Comparison of ENCODE assay signal across 25 cellular contexts in the genomic region with DNA sequence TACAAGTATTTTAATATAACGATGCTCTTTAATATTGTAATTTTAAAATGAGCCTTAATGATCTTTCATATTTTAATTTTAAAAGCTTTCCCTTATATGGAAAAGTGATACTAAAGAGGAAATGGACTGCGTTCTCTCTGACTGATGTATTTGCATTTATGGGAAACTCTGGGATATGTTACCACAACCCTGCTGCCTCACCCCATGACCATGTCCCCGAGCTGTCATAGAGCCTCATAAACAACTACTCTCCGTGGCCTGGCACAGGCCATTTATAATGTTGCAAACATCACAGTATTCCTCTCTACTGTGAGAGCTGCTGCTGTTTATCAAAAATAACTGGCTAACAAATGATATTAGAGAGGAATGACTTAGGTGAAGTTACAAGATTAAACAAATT.
"Had no signal": no experiment of that assay in that cellular context is flagged by ENCODE, and none has a peak within 500 bp of the region (broad histone marks: within the 10 kb centered on the region; RNA-seq: fewer than 3 reads in every experiment).

No MANE protein-coding gene starts in this region.

- DNase-seq: activated CD4-positive, alpha-beta T cell treated with anti-CD3 and anti-CD28 coated beads for 1 hour; activated CD4-positive, alpha-beta T cell treated with anti-CD3 and anti-CD28 coated beads, Interleukin-2, amount 50 U/mL, for 1 hour; activated CD8-positive, alpha-beta T cell treated with anti-CD3 and anti-CD28 coated beads, Interleukin-2, amount 10 ng/mL, durations not matched to agents 7 days and 5 days; activated gamma-delta T cell treated with Interleukin-2 at 50 U/mL for 16 hours; anterior cingulate cortex; central memory CD4-positive, alpha-beta T cell; dermis blood vessel endothelial cell; effector CD8-positive, alpha-beta T cell; foreskin melanocyte; glutamatergic neuron; hypothalamus; left ventricle myocardium superior; mammary epithelial cell; midbrain; natural killer cell; right lobe of liver; stimulated activated CD4-positive, alpha-beta T cell treated with anti-CD3 and anti-CD28 coated beads, Interleukin-2, amount 100 ng/mL, for 48 hours; stimulated activated CD8-positive, alpha-beta memory T cell treated with anti-CD3 and anti-CD28 coated beads, Interleukin-4, amount 100 ng/mL, for 48 hours; stimulated activated naive B cell treated with anti-CD40 and anti-IgM and Interleukin-4, amounts not matched to agents 10 μg/mL and 1 μg/mL and 100 μg/mL, for 72 hours; testis; WERI-Rb-1 had no signal

- H3K9me3 ChIP-seq: right lobe of liver, testis had no signal

- H3K27ac ChIP-seq: right lobe of liver, testis, WERI-Rb-1 had no signal

- H3K4me1 ChIP-seq: right lobe of liver, testis had no signal

- H3K36me3 ChIP-seq: right lobe of liver, WERI-Rb-1 had no signal

- H3K36me3 Mint-ChIP-seq: activated naive CD4-positive, alpha-beta T cell treated with anti-CD3 and anti-CD28 coated beads, Interleukin-2, amount 50 U/mL, for 24 hours; brain; natural killer cell; stimulated activated naive B cell treated with anti-CD40 and anti-IgM and Interleukin-4, amounts not matched to agents 10 μg/mL and 1 μg/mL and 100 μg/mL, for 72 hours; type B pancreatic cell had no signal

- H3K27me3 ChIP-seq: right lobe of liver, testis had no signal

- H3K27ac Mint-ChIP-seq: activated CD8-positive, alpha-beta T cell treated with anti-CD3 and anti-CD28 coated beads, Interleukin-2, amount 10 ng/mL, durations not matched to agents 7 days and 5 days; activated naive CD4-positive, alpha-beta T cell treated with anti-CD3 and anti-CD28 coated beads, Interleukin-2, amount 50 U/mL, for 24 hours; brain; natural killer cell; progenitor cell of endocrine pancreas; stimulated activated naive B cell treated with anti-CD40 and anti-IgM and Interleukin-4, amounts not matched to agents 10 μg/mL and 1 μg/mL and 100 μg/mL, for 72 hours; type B pancreatic cell had no signal

- H3K4me3 ChIP-seq: right lobe of liver, testis had no signal

- ATAC-seq: activated CD8-positive, alpha-beta T cell treated with anti-CD3 and anti-CD28 coated beads, Interleukin-2, amount 10 ng/mL, durations not matched to agents 7 days and 5 days; natural killer cell; right lobe of liver had no signal

- H3K4me3 Mint-ChIP-seq: activated CD8-positive, alpha-beta T cell treated with anti-CD3 and anti-CD28 coated beads, Interleukin-2, amount 10 ng/mL, durations not matched to agents 7 days and 5 days; activated naive CD4-positive, alpha-beta T cell treated with anti-CD3 and anti-CD28 coated beads, Interleukin-2, amount 50 U/mL, for 24 hours; brain; natural killer cell; stimulated activated naive B cell treated with anti-CD40 and anti-IgM and Interleukin-4, amounts not matched to agents 10 μg/mL and 1 μg/mL and 100 μg/mL, for 72 hours; type B pancreatic cell had no signal

- H3K9me3 Mint-ChIP-seq: activated naive CD4-positive, alpha-beta T cell treated with anti-CD3 and anti-CD28 coated beads, Interleukin-2, amount 50 U/mL, for 24 hours; natural killer cell; stimulated activated naive B cell treated with anti-CD40 and anti-IgM and Interleukin-4, amounts not matched to agents 10 μg/mL and 1 μg/mL and 100 μg/mL, for 72 hours; type B pancreatic cell had no signal

- H3K4me1 Mint-ChIP-seq: activated naive CD4-positive, alpha-beta T cell treated with anti-CD3 and anti-CD28 coated beads, Interleukin-2, amount 50 U/mL, for 24 hours; natural killer cell had no signal
